In the genomic region with DNA sequence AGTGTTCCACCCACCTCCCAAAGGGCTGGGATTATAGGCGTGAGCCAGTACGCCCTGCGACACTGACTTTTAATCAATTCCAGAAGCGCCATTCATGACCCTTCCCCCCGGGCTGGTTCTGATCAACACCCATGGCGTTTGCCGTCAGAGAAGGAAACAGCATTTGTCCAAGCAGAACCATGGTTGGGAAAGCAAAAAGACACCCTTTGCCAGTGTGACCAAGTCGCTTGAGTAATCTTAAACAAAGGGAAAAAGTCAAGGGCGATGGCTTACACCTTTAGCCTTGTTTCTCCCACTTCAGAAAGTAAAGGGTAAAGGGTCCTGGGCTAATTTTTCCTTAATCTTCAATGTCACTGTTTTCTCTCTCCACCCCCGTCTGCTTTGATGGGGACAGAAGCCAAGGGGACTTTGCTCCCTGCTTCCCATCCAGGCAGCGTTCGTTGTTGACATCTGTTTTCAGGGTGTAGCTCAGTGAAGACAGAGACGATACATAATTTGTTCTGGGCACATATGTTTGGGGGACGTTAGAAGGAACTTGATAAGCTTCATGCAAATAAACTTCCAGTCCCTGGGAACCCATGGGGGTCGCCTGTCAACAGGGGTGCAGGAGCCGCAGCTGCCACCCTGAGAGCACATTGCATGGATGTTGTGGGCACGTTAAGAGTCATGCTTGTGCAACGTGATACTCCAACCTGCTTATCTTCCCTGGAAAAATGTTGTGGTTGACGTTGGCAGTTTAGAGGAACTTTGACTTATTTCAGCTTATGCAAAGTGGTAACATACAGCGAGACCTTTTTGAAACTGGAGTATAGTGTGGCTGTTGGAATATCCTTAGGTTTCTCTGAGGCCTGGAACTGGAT, we compare ENCODE assay signal across 11 cellular contexts. TPM values are rescaled to one million over a fixed set of nuclear protein-coding genes. Genes with fewer than 3 reads are reported as not detected.
DNase-seq lines count a peak whose midpoint lies in the region; FAIRE-seq and TF ChIP-seq lines count a peak whose summit lies in the region.
"Had no signal": no experiment of that assay in that cellular context is flagged by ENCODE, and none has a peak within 500 bp of the region (broad histone marks: within the 10 kb centered on the region; RNA-seq: fewer than 3 reads in every experiment).

No MANE protein-coding gene starts in this region.

- no peak for FAIRE-seq in RCC 7860 (lab: Jason Lieb, UNC)

- intact Hi-C loops in breast epithelium (cut with DNase I; ENCODE audit: low total_unique reads), result no loop called here
- intact Hi-C loops in activated CD4-positive, alpha-beta memory T cell treated with anti-CD3 and anti-CD28 coated beads for 36 hours (cut with micrococcal nuclease), result no loop called here

- no peak overlapping the region for H3K9ac ChIP-seq in fibroblast of lung (ENCODE audit: insufficient read depth, low read length)
- no peak overlapping the region for H3K9ac ChIP-seq in trophoblast cell (ENCODE audit: low read length)

- no peak overlapping the region for H4K91ac ChIP-seq in trophoblast cell (ENCODE audit: low read depth, low read length)

- CTCF ChIA-PET in activated CD4-positive, alpha-beta memory T cell treated with anti-CD3 and anti-CD28 coated beads for 36 hours (lab: Charles Lee), result interaction anchor here (1.6 to 1.7 kb wide), 2 partner anchors 202 to 264 kb away, joined by 4 to 5 read pairs; no protein-coding TSS in a partner anchor

- no peak for TF ChIP-seq POLR2A in breast epithelium (IDR thresholded peaks at IDR 0.05)

- H2BK5ac ChIP-seq in trophoblast cell (ENCODE audit: low read depth, low read length, poor library complexity), result no peak overlapping the region

- H3K27ac ChIP-seq in fibroblast of lung (ENCODE audit: insufficient read depth, low read length), result no peak overlapping the region
- H3K27ac ChIP-seq in trophoblast cell (ENCODE audit: low read depth, low read length), result no peak overlapping the region
- no peak overlapping the region for H3K27ac ChIP-seq in breast epithelium
- H3K27ac ChIP-seq: cardiac muscle cell had no signal

- no peaks in the 10 kb centered on the region for H4K20me1 ChIP-seq in fibroblast of lung (ENCODE audit: control insufficient read depth, extremely low read depth, insufficient read depth, low read length)

- peak overlapping the region; percentile 59 for H3K4ac ChIP-seq in trophoblast cell (ENCODE audit: low read depth, low read length)

- H3K36me3 Mint-ChIP-seq in HFFc6 (ENCODE audit: low read depth), result no peaks in the 10 kb centered on the region
- no peaks in the 10 kb centered on the region for H3K36me3 Mint-ChIP-seq in activated CD4-positive, alpha-beta memory T cell treated with anti-CD3 and anti-CD28 coated beads for 36 hours
- no peaks in the 10 kb centered on the region for H3K36me3 Mint-ChIP-seq in endothelial cell (ENCODE audit: low read depth, unreplicated experiment)

- H2AFZ ChIP-seq in fibroblast of lung (ENCODE audit: low read length), result no peak overlapping the region
- no peak overlapping the region for H2AFZ ChIP-seq in trophoblast cell (ENCODE audit: insufficient read depth, low read length, poor library complexity)

- WGBS in trophoblast cell (ENCODE audit: extremely low coverage, insufficient coverage, insufficient read length), result no CpG with 5 or more reads among the region's 20 CpGs

- H2BK12ac ChIP-seq in trophoblast cell (ENCODE audit: low read length), result no peak overlapping the region

- POLR2A ChIA-PET in activated CD4-positive, alpha-beta memory T cell treated with anti-CD3 and anti-CD28 coated beads for 36 hours (lab: Charles Lee), result no interaction called here

- H3K14ac ChIP-seq in trophoblast cell (ENCODE audit: low read length), result no peak overlapping the region

- no peaks in the 10 kb centered on the region for H3K27me3 ChIP-seq in fibroblast of lung (ENCODE audit: control insufficient read depth, insufficient read depth, low read length)
- H3K27me3 ChIP-seq in trophoblast cell (ENCODE audit: insufficient read depth, low read length), result no peaks in the 10 kb centered on the region
- H3K27me3 ChIP-seq in breast epithelium, result no peaks in the 10 kb centered on the region
- H3K27me3 ChIP-seq: cardiac muscle cell had no signal

- no peak overlapping the region for H3K23ac ChIP-seq in trophoblast cell (ENCODE audit: low read length)

- H3K79me2 ChIP-seq in fibroblast of lung (ENCODE audit: control insufficient read depth, insufficient read depth, low read length), result no peaks in the 10 kb centered on the region
- peaks cover 6% of the 10 kb centered on the region for H3K79me2 ChIP-seq in trophoblast cell (ENCODE audit: control insufficient read depth, insufficient read depth, low read length, poor library complexity)

- H3K4me2 ChIP-seq in fibroblast of lung (ENCODE audit: extremely low read depth, insufficient read depth, low read length) (no peak overlapping the region), trophoblast cell (ENCODE audit: low read length) (no peak overlapping the region)

- H3K9me3 Mint-ChIP-seq in HFFc6 (no peaks in the 10 kb centered on the region), endothelial cell (ENCODE audit: unreplicated experiment) (no peaks in the 10 kb centered on the region)
- H3K9me3 Mint-ChIP-seq in activated CD4-positive, alpha-beta memory T cell treated with anti-CD3 and anti-CD28 coated beads for 36 hours, result no peaks in the 10 kb centered on the region

- peaks cover 34% of the 10 kb centered on the region for H3K4me1 Mint-ChIP-seq in HFFc6 (ENCODE audit: low read depth)
- H3K4me1 Mint-ChIP-seq in activated CD4-positive, alpha-beta memory T cell treated with anti-CD3 and anti-CD28 coated beads for 36 hours (ENCODE audit: low read depth), result no peaks in the 10 kb centered on the region
- peaks cover 2% of the 10 kb centered on the region for H3K4me1 Mint-ChIP-seq in endothelial cell (ENCODE audit: unreplicated experiment)

- H3K4me3 Mint-ChIP-seq in HFFc6, result no peak overlapping the region
- H3K4me3 Mint-ChIP-seq in activated CD4-positive, alpha-beta memory T cell treated with anti-CD3 and anti-CD28 coated beads for 36 hours, result no peak overlapping the region
- H3K4me3 Mint-ChIP-seq in endothelial cell (ENCODE audit: unreplicated experiment), result no peak overlapping the region

- H3K4me1 ChIP-seq in fibroblast of lung (ENCODE audit: control insufficient read depth, extremely low read depth, insufficient read depth, low read length), result no peaks in the 10 kb centered on the region
- peaks cover 12 to 22% of the 10 kb centered on the region in 2 experiments for H3K4me1 ChIP-seq in trophoblast cell (ENCODE audit: control insufficient read depth in 1 of 2, insufficient read depth in 2 of 2, low read length in 2 of 2)
- peaks cover 5 to 10% of the 10 kb centered on the region in 2 donors for H3K4me1 ChIP-seq in breast epithelium

- DNase-seq in HFFc6, result peak; percentile 20
- peak; percentile 41 for DNase-seq in RCC 7860 (ENCODE audit: low spot score)
- peak; percentile 66 to 87 for DNase-seq in fibroblast of lung (ENCODE audit: low read depth in 2 of 2)
- peak; percentile 60 to 76 for DNase-seq in trophoblast cell
- no peak for DNase-seq in breast epithelium (ENCODE audit: low spot score in 2 of 2)
- no peak for DNase-seq in activated CD4-positive, alpha-beta memory T cell treated with anti-CD3 and anti-CD28 coated beads for 36 hours
- no peak for DNase-seq in endothelial cell (ENCODE audit: low spot score)
- DNase-seq in stimulated activated naive CD4-positive, alpha-beta T cell (lab: John Stamatoyannopoulos, UW), result no peak
- DNase-seq: Right ventricle myocardium superior had no signal

- no peak overlapping the region for H2AK5ac ChIP-seq in trophoblast cell (ENCODE audit: low read length)

- no peak overlapping the region for H4K8ac ChIP-seq in trophoblast cell (ENCODE audit: low read depth, low read length)

- no peak overlapping the region for H2BK120ac ChIP-seq in trophoblast cell (ENCODE audit: insufficient read depth, low read length, poor library complexity)

- H4K12ac ChIP-seq in trophoblast cell (ENCODE audit: low read depth, low read length), result no peak overlapping the region

- no peak overlapping the region for H3K4me3 ChIP-seq in fibroblast of lung (replicated peaks in 1 of 4; ENCODE audit: control extremely low read depth in 1 of 4, insufficient read depth in 1 of 4, low read depth in 3 of 4, low read length in 4 of 4)
- H3K4me3 ChIP-seq in trophoblast cell (ENCODE audit: low read depth, low read length), result no peak overlapping the region
- no peak overlapping the region for H3K4me3 ChIP-seq in breast epithelium
- H3K4me3 ChIP-seq: cardiac muscle cell had no signal

- no peaks in the 10 kb centered on the region for H3K9me3 ChIP-seq in fibroblast of lung (ENCODE audit: control insufficient read depth, insufficient read depth, low read depth, low read length)
- no peaks in the 10 kb centered on the region for H3K9me3 ChIP-seq in trophoblast cell (ENCODE audit: insufficient read depth, low read depth, low read length)
- no peaks in the 10 kb centered on the region for H3K9me3 ChIP-seq in breast epithelium

- H3K79me1 ChIP-seq in trophoblast cell (ENCODE audit: low read length), result peaks cover 10% of the 10 kb centered on the region

- no peak for TF ChIP-seq CTCF in HFFc6 (IDR thresholded peaks at IDR 0.05)
- TF ChIP-seq CTCF in fibroblast of lung (conservative IDR thresholded peaks at IDR 0.05 in 1 of 2, IDR thresholded peaks at IDR 0.05 in 1 of 2; ENCODE audit: low read depth in 1 of 2, low read length in 2 of 2), result no peak
- no peak for TF ChIP-seq CTCF in breast epithelium (IDR thresholded peaks at IDR 0.05)
- no peak for TF ChIP-seq CTCF in endothelial cell (IDR thresholded peaks at IDR 0.05; ENCODE audit: unreplicated experiment)

- peaks cover 8% of the 10 kb centered on the region for H3K27me3 Mint-ChIP-seq in HFFc6 (ENCODE audit: insufficient read depth)
- no peaks in the 10 kb centered on the region for H3K27me3 Mint-ChIP-seq in activated CD4-positive, alpha-beta memory T cell treated with anti-CD3 and anti-CD28 coated beads for 36 hours
- no peaks in the 10 kb centered on the region for H3K27me3 Mint-ChIP-seq in endothelial cell (ENCODE audit: unreplicated experiment)

- H3K18ac ChIP-seq in trophoblast cell (ENCODE audit: low read length), result no peak overlapping the region

- peak overlapping the region; percentile 12; the same call in 1 of the 2 replicates for H3K27ac Mint-ChIP-seq in HFFc6
- H3K27ac Mint-ChIP-seq in activated CD4-positive, alpha-beta memory T cell treated with anti-CD3 and anti-CD28 coated beads for 36 hours, result no peak overlapping the region
- H3K27ac Mint-ChIP-seq in endothelial cell (ENCODE audit: unreplicated experiment), result no peak overlapping the region

- no peaks in the 10 kb centered on the region for H3K36me3 ChIP-seq in fibroblast of lung (ENCODE audit: control insufficient read depth, insufficient read depth, low read length)
- no peaks in the 10 kb centered on the region for H3K36me3 ChIP-seq in trophoblast cell (ENCODE audit: control insufficient read depth in 1 of 2, insufficient read depth in 2 of 2, low read length in 2 of 2)
- H3K36me3 ChIP-seq in breast epithelium, result no peaks in the 10 kb centered on the region
- H3K36me3 ChIP-seq: cardiac muscle cell had no signal

RNA-seq across cellular contexts. Expression of gene TANGO6, which starts 50.6 kb away (rescaled TPM):
- total RNA-seq in HFFc6 (2021; fragmentation: NEBNext Ultra II Directional; extraction: Animal tissue kit (Norgen Biotek cat#: 25700)), result 10 to 100 TPM; 14.7 to 22.1 (median 18.9) TPM
- total RNA-seq in fibroblast of lung (22.6 and 29.9 TPM in 2 replicates), breast epithelium (10 to 100 TPM; 13.4 to 26.1 (median 24.6) TPM), endothelial cell (ENCODE audit: unreplicated experiment) (10.4 TPM)
- polyA plus RNA-seq in fibroblast of lung, result 6.5 and 8.6 TPM in 2 replicates
- polyA plus RNA-seq in fibroblast of lung (2012), result 6.7 and 10.0 TPM in 2 replicates
- polyA minus RNA-seq in fibroblast of lung (ENCODE audit: low replicate concordance), result 51.1 and 130 TPM in 2 replicates
- polyA plus RNA-seq in trophoblast cell (2013), result 3.1 and 3.6 TPM in 2 replicates
- total RNA-seq in activated CD4-positive, alpha-beta memory T cell treated with anti-CD3 and anti-CD28 coated beads for 36 hours, result 10 to 100 TPM; 25.2 to 25.7 TPM

RNA-seq across cellular contexts. Expression of gene CDH1, which starts 55.6 kb away (rescaled TPM):
- 1 to 10 TPM in 1 of 6 experiments, under 1 TPM in 5; 0.24 to 1.4 (median 0.41) TPM for total RNA-seq in HFFc6 (2021; fragmentation: NEBNext Ultra II Directional; extraction: Animal tissue kit (Norgen Biotek cat#: 25700))
- total RNA-seq in fibroblast of lung (under 0.01 TPM in 1 of 2 replicates, not detected in the other), breast epithelium (100 to 1,000 TPM in 1 of 3 donors, 10 to 100 TPM in 1, under 1 TPM in 1; 0.16 to 127 (median 86.5) TPM), endothelial cell (ENCODE audit: unreplicated experiment) (3.1 TPM)
- polyA plus RNA-seq in fibroblast of lung, result 0.02 and 0.24 TPM in 2 replicates
- not detected in 2 replicates for polyA plus RNA-seq in fibroblast of lung (2012)
- polyA minus RNA-seq in fibroblast of lung (ENCODE audit: low replicate concordance), result not detected in 2 replicates
- 212 and 221 TPM in 2 replicates for polyA plus RNA-seq in trophoblast cell (2013)
- total RNA-seq in activated CD4-positive, alpha-beta memory T cell treated with anti-CD3 and anti-CD28 coated beads for 36 hours, result 1 to 10 TPM; 2.4 to 3.1 TPM
- total RNA-seq: activated CD8-positive, alpha-beta memory T cell treated with anti-CD3 and anti-CD28 coated beads for 36 hours; Right ventricle myocardium superior had no signal

Comparison
In these comparisons a context has a peak if more than half of its experiments do, and no peak if none do; other contexts are left out.
1. DNase-seq: peak in HFFc6 (single experiment), RCC 7860 (single experiment), fibroblast of lung (2 of 2) and trophoblast cell (2 of 2); none in breast epithelium (0 of 2), activated CD4-positive, alpha-beta memory T cell treated with anti-CD3 and anti-CD28 coated beads for 36 hours (single experiment), endothelial cell (single experiment) and stimulated activated naive CD4-positive, alpha-beta T cell (0 of 6).